24 cellular contexts compared by ENCODE assay signal in the genomic region with DNA sequence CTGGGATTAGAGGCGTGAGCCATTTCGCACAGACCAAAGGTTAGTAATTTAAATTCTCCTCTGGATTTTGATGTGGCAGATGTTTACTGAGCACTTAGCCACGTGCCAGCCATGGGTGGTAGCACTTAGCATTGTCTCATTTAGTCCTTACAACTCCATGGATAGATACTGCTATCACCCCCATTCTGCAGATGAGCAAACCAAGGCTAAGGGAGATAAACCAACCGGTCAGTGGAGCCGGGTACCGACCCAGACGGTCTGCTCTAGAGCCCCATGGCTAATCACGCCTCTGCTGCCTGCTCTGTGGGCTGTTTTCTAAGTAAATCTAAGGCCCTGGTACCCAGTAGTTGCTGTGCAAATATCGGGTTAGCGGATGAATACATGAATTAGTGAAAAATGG. TPM values are rescaled to one million over a fixed set of nuclear protein-coding genes. Genes with fewer than 3 reads are reported as not detected.
DNase-seq lines count a peak whose midpoint lies in the region; ATAC-seq and TF ChIP-seq lines count a peak whose summit lies in the region.
"Had no signal": no experiment of that assay in that cellular context is flagged by ENCODE, and none has a peak within 500 bp of the region (broad histone marks: within the 10 kb centered on the region; RNA-seq: fewer than 3 reads in every experiment).

No MANE protein-coding gene starts in this region.

- H3K4me1 ChIP-seq in heart right ventricle = no peaks in the 10 kb centered on the region
- H3K4me1 ChIP-seq in testis = no peaks in the 10 kb centered on the region

- TF ChIP-seq CTCF in heart right ventricle (IDR thresholded peaks at IDR 0.05) (no peak), testis (IDR thresholded peaks at IDR 0.05) (no peak)

- WGBS in heart right ventricle, 2 donors = 94 to 96% methylated on average over 10 of the region's 10 CpGs
- WGBS in testis, 2 donors = 93 to 94% methylated on average over 10 of the region's 10 CpGs

- no peak overlapping the region for H3K4me3 ChIP-seq in heart right ventricle
- H3K4me3 ChIP-seq in testis = no peak overlapping the region
- H3K4me3 ChIP-seq: lower lobe of right lung, upper lobe of left lung had no signal

- H3K9me3 ChIP-seq in heart right ventricle (no peaks in the 10 kb centered on the region), testis (no peaks in the 10 kb centered on the region)
- H3K9me3 ChIP-seq: lower lobe of right lung, upper lobe of left lung had no signal

- H3K27me3 ChIP-seq in heart right ventricle (no peaks in the 10 kb centered on the region), testis (no peaks in the 10 kb centered on the region)
- H3K27me3 ChIP-seq: upper lobe of left lung had no signal

- no peak for TF ChIP-seq POLR2A in testis (IDR thresholded peaks at IDR 0.05)

- peak; percentile 22 for DNase-seq in Right ventricle myocardium superior
- DNase-seq in heart right ventricle = no peak
- DNase-seq in NCI-H69 (lab: John Stamatoyannopoulos, UW) = peak; percentile 54
- peak; percentile 15 for DNase-seq in islet precursor cell
- DNase-seq in testis = peak; percentile 7
- DNase-seq in foreskin melanocyte = no peak
- no peak for DNase-seq in retina
- DNase-seq: activated CD4-positive, alpha-beta T cell treated with anti-CD3 and anti-CD28 coated beads for 48 hours; CD4-positive, CD25-positive, alpha-beta regulatory T cell; GOT3; Karpas-422; lower lobe of right lung; natural killer cell; NCI-H146; NCI-H2107; NCI-H446; OCI-M1; SHP77; stimulated activated CD4-positive, alpha-beta T cell treated with anti-CD3 and anti-CD28 coated beads, Interleukin-2, amount 100 ng/mL, for 24 hours; upper lobe of left lung; WERI-Rb-1 had no signal

- no peak overlapping the region for H3K27ac ChIP-seq in heart right ventricle
- H3K27ac ChIP-seq in testis = no peak overlapping the region
- H3K27ac ChIP-seq: lower lobe of right lung, upper lobe of left lung, WERI-Rb-1 had no signal

- ATAC-seq in Right ventricle myocardium superior (ENCODE audit: poor library complexity) = no peak
- no peak for ATAC-seq in heart right ventricle
- ATAC-seq in GM21786 (IDR thresholded peaks at IDR 0.05; ENCODE audit: unreplicated experiment) = no peak
- ATAC-seq: lower lobe of right lung, natural killer cell had no signal

- intact Hi-C loops in Right ventricle myocardium superior (cut with DNase I) = no loop called here
- intact Hi-C loops in heart right ventricle (cut with DNase I) = no loop called here
- intact Hi-C loops in testis (cut with DNase I; ENCODE audit: low total_unique reads) = no loop called here

- H3K36me3 ChIP-seq in heart right ventricle (no peaks in the 10 kb centered on the region), testis (ENCODE audit: low read depth, missing control alignments) (no peaks in the 10 kb centered on the region)
- H3K36me3 ChIP-seq: lower lobe of right lung, upper lobe of left lung, WERI-Rb-1 had no signal

RNA-seq across cellular contexts. Expression of gene ADGRG1, which starts 12.6 kb away (rescaled TPM):
- 23.0 TPM for total RNA-seq in Right ventricle myocardium superior
- 10 to 100 TPM; 11.1 to 46.3 (median 18.5) TPM for total RNA-seq in heart right ventricle
- 10 to 100 TPM; 19.2 to 27.7 TPM for polyA plus RNA-seq in heart right ventricle
- total RNA-seq in testis = 100 to 1,000 TPM; 296 to 346 TPM
- 134 TPM for polyA plus RNA-seq in testis (ENCODE audit: insufficient read depth, low read depth, low replicate concordance)

RNA-seq across cellular contexts. Expression of gene ADGRG3, which starts 52.3 kb away (rescaled TPM):
- total RNA-seq in Right ventricle myocardium superior (0.48 TPM), heart right ventricle (1 to 10 TPM in 2 of 10 donors, under 1 TPM in 6, not detected in 2; 0.29 to 2.4 (median 0.65) TPM), testis (under 1 TPM; 0.37 to 0.63 TPM)
- polyA plus RNA-seq in heart right ventricle (under 1 TPM; 0.22 to 0.57 TPM), testis (ENCODE audit: insufficient read depth, low read depth, low replicate concordance) (0.82 TPM)
- total RNA-seq: activated CD8-positive, alpha-beta memory T cell treated with anti-CD3 and anti-CD28 coated beads for 36 hours; osteocyte had no signal
- polyA plus RNA-seq: CD4-positive, CD25-positive, alpha-beta regulatory T cell had no signal

Comparison
In these comparisons a context has a peak if more than half of its experiments do, and no peak if none do; other contexts are left out.
1. DNase-seq: peak in Right ventricle myocardium superior (single experiment), NCI-H69 (single experiment), islet precursor cell (single experiment) and testis (single experiment); none in heart right ventricle (0 of 2), foreskin melanocyte (single experiment) and retina (single experiment).
2. RNA of gene ADGRG1, which starts 12.6 kb away (total RNA-seq): 296 to 346 TPM in testis; 23.0 TPM in Right ventricle myocardium superior (single experiment) and 11.1 to 46.3 TPM in heart right ventricle; every median in the first group is over 4 times any median in the second.